Comparison of ENCODE assay signal across 8 cellular contexts in the genomic region with DNA sequence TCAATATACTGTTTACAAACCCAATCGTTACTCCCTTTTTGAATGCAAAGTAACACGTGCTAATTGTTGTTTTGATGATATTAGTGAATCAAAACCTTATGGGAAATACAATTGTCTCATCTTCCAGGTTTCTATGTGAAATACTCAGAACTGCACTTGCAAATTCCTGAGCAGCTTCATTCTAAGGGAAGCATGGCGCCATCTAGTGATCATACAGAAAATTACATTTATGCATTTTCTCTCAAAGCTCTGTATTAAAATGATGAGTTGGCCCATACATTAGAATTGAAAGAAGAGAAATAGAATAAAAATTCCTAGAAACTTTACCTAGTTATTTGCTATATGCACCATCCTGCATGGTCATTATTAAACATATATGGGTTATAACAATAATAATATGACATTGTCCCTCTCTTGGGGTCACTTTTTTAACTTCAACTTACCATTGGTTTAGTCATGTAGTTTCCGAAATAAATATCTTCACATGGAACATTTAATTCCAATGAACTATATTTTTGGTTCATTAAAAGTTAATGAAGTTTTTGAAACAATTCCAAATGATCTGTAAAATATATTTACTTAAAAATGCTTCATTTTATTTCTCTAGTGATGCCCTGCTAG.
A peak's percentile ranks its signal among the peaks of the same experiment; 100 is the strongest.
DNase-seq lines count a peak whose midpoint lies in the region; ATAC-seq and TF ChIP-seq lines count a peak whose summit lies in the region.

No MANE protein-coding gene starts in this region.

- no peak overlapping the region for H3K18ac ChIP-seq in H9 (ENCODE audit: insufficient read length, low read depth, low read length)

- H3K23me2 ChIP-seq in H9 (ENCODE audit: insufficient read length, low read depth, low read length, poor library complexity, severe bottlenecking), result no peaks in the 10 kb centered on the region

- H2BK5ac ChIP-seq in H9 (ENCODE audit: insufficient read length, low read length), result no peak overlapping the region

- no peak overlapping the region for H2AFZ ChIP-seq in H9 (ENCODE audit: low read length)

- no peaks in the 10 kb centered on the region for H3K36me3 Mint-ChIP-seq in H9 (ENCODE audit: insufficient read depth in 1 of 3, low read depth in 3 of 3)

- no peak overlapping the region for H4K8ac ChIP-seq in H9 (replicated peaks; ENCODE audit: insufficient read length, low read depth, low read length)

- H3K36me3 ChIP-seq in breast epithelium (no peaks in the 10 kb centered on the region), right lobe of liver (no peaks in the 10 kb centered on the region)

- no CpG with 5 or more reads among the region's 4 CpGs for WGBS in H9 (ENCODE audit: extremely low coverage, insufficient read length, low lambda C conversion rate)
- 14% methylated on average over 4 of the region's 4 CpGs for WGBS in right lobe of liver (ENCODE audit: insufficient coverage, low coverage, low lambda C conversion rate, missing lambda C conversion rate)

- H3K27me3 ChIP-seq in H9 (ENCODE audit: insufficient read depth, low read length) (no peaks in the 10 kb centered on the region), breast epithelium (no peaks in the 10 kb centered on the region), right lobe of liver (no peaks in the 10 kb centered on the region)

- no peak overlapping the region for H3K56ac ChIP-seq in H9 (ENCODE audit: insufficient read length, low read depth, low read length)

- H3K23ac ChIP-seq in H9 (ENCODE audit: insufficient read length, low read depth, low read length), result no peak overlapping the region

- no peaks in the 10 kb centered on the region for H3K79me1 ChIP-seq in H9 (ENCODE audit: insufficient read depth, low read depth, low read length, poor library complexity, severe bottlenecking)

- H4K91ac ChIP-seq in H9 (ENCODE audit: insufficient read length, low read depth, low read length), result no peak overlapping the region

- H3K9me3 ChIP-seq in H9 (ENCODE audit: control insufficient read depth, low read depth, low read length) (no peaks in the 10 kb centered on the region), breast epithelium (no peaks in the 10 kb centered on the region), right lobe of liver (no peaks in the 10 kb centered on the region)

- no peak overlapping the region for H3K27ac ChIP-seq in H9 (ENCODE audit: insufficient read length, low read depth, low read length)
- no peak overlapping the region for H3K27ac ChIP-seq in breast epithelium
- no peak overlapping the region for H3K27ac ChIP-seq in right lobe of liver

- H3K79me2 ChIP-seq in H9 (ENCODE audit: insufficient read depth, low read length), result no peaks in the 10 kb centered on the region

- H4K20me1 ChIP-seq in H9 (ENCODE audit: control insufficient read depth, insufficient read depth, insufficient read length), result no peaks in the 10 kb centered on the region

- ATAC-seq in right lobe of liver (peak; percentile 61 to 83 (median 74)), GM21367 (IDR thresholded peaks at IDR 0.05; ENCODE audit: unreplicated experiment) (no peak)

- no peak overlapping the region for H3K4me2 ChIP-seq in H9 (ENCODE audit: insufficient read depth, insufficient read length, low read length)

- DNase-seq in DMS114 treated with DMSO at 0.1 percent for 48 hours (lab: John Stamatoyannopoulos, UW; ENCODE audit: unreplicated experiment) (peak; percentile 70), H9 (no peak), NCI-H2227 treated with DMSO at 0.1 percent for 48 hours (lab: John Stamatoyannopoulos, UW) (peak; percentile 24), breast epithelium (ENCODE audit: low spot score in 2 of 2) (no peak), right lobe of liver (no peak), HPDE6-E6E7 (ENCODE audit: extremely low spot score) (no peak)
- no peak for DNase-seq in activated CD8-positive, alpha-beta memory T cell treated with anti-CD3 and anti-CD28 coated beads, Interleukin-2, amount 50 U/mL, for 48 hours

- H2BK20ac ChIP-seq in H9 (ENCODE audit: low read depth, low read length, poor library complexity, severe bottlenecking), result no peak overlapping the region

- TF ChIP-seq POLR2A in breast epithelium (IDR thresholded peaks at IDR 0.05), result no peak
- no peak for TF ChIP-seq POLR2A in right lobe of liver (IDR thresholded peaks at IDR 0.05)

- H3K9me3 Mint-ChIP-seq in H9, result no peaks in the 10 kb centered on the region

- no peaks in the 10 kb centered on the region for H3K4me1 Mint-ChIP-seq in H9

- H3K4me3 Mint-ChIP-seq in H9, result no peak overlapping the region

- H3K27ac Mint-ChIP-seq in H9, result no peak overlapping the region

- no peak overlapping the region for H3K14ac ChIP-seq in H9 (ENCODE audit: insufficient read depth, low read length)

- H2BK12ac ChIP-seq in H9 (ENCODE audit: insufficient read length, low read depth, low read length), result no peak overlapping the region

- H3K4me3 ChIP-seq in breast epithelium (no peak overlapping the region), right lobe of liver (no peak overlapping the region)

- H3K9ac ChIP-seq in H9 (ENCODE audit: extremely low read depth, insufficient read length, low read length), result no peak overlapping the region

- no peak overlapping the region for H2BK120ac ChIP-seq in H9 (ENCODE audit: low read depth, low read length, poor library complexity, severe bottlenecking)

- H3T11ph ChIP-seq in H9 (ENCODE audit: low read length), result no peak overlapping the region

- no peak overlapping the region for H4K5ac ChIP-seq in H9 (ENCODE audit: insufficient read length, low read depth, low read length)

- intact Hi-C loops in breast epithelium (cut with DNase I; ENCODE audit: low total_unique reads), result loop anchor here (10.0 kb wide), 1 partner anchor 289 kb away; no protein-coding TSS in a partner anchor
- intact Hi-C loops in right lobe of liver (cut with DNase I), result loop anchor here in 1 of 2 donors (10.0 kb wide), 1 partner anchor 169 kb away; no protein-coding TSS in a partner anchor

- H3K27me3 Mint-ChIP-seq in H9 (ENCODE audit: low read depth), result no peaks in the 10 kb centered on the region

- no peak overlapping the region for H3K4ac ChIP-seq in H9 (ENCODE audit: low read depth, low read length)

- H3K4me1 ChIP-seq in H9 (ENCODE audit: insufficient read depth, low read length), result no peaks in the 10 kb centered on the region
- H3K4me1 ChIP-seq in breast epithelium, result no peaks in the 10 kb centered on the region
- no peaks in the 10 kb centered on the region for H3K4me1 ChIP-seq in right lobe of liver

- no peak overlapping the region for H2AK5ac ChIP-seq in H9 (ENCODE audit: insufficient read length, low read length)

- H2BK15ac ChIP-seq in H9 (ENCODE audit: low read depth, low read length), result no peak overlapping the region

- TF ChIP-seq CTCF in H9 (conservative IDR thresholded peaks at IDR 0.05) (peak; percentile 88), breast epithelium (IDR thresholded peaks at IDR 0.05) (peak; percentile 66 to 75 (median 73)), right lobe of liver (IDR thresholded peaks at IDR 0.05) (peak; percentile 82 to 90 (median 85))

Comparison
In these comparisons a context has a peak if more than half of its experiments do, and no peak if none do; other contexts are left out.
1. DNase-seq: peak in DMS114 treated with DMSO at 0.1 percent for 48 hours (single experiment) and NCI-H2227 treated with DMSO at 0.1 percent for 48 hours (single experiment); none in H9 (single experiment), breast epithelium (0 of 2), right lobe of liver (0 of 3), HPDE6-E6E7 (single experiment) and activated CD8-positive, alpha-beta memory T cell treated with anti-CD3 and anti-CD28 coated beads, Interleukin-2, amount 50 U/mL, for 48 hours (single experiment).
2. Peak in every context shown above with its lines, with median percentiles within 50 percentile points of each other: CTCF ChIP-seq.